In genomic region chr4:173652283-173652931, GRCh38 we compare ENCODE assay signal across 13 cellular contexts.
"Had no signal": no experiment of that assay in that cellular context is flagged by ENCODE, and none has a peak within 500 bp of the region (broad histone marks: within the 10 kb centered on the region; RNA-seq: fewer than 3 reads in every experiment).

No MANE protein-coding gene starts in this region.

- H3K4me3 ChIP-seq: tibial nerve had no signal

- H3K36me3 ChIP-seq: neutrophil, tibial nerve had no signal

- DNase-seq: activated CD4-positive, alpha-beta T cell treated with anti-CD3 and anti-CD28 coated beads for 1 hour; activated CD4-positive, alpha-beta T cell treated with anti-CD3 and anti-CD28 coated beads, Interleukin-2, amount 50 U/mL, for 4 hours; activated naive CD4-positive, alpha-beta T cell treated with Interleukin-2 at 50 U/mL for 16 hours; anterior cingulate cortex; effector memory CD4-positive, alpha-beta T cell; left colon; natural killer cell; posterior cingulate gyrus; T-helper 1 cell had no signal

- H3K27me3 ChIP-seq: neutrophil, tibial nerve had no signal

- H3K27ac ChIP-seq: neutrophil, tibial nerve, VCaP had no signal

- H3K9me3 ChIP-seq: neutrophil, tibial nerve had no signal

- H3K4me1 ChIP-seq: tibial nerve had no signal

- ATAC-seq: activated T-helper 17 cell treated with anti-CD3 and anti-CD28 coated beads, Interleukin-2, amount 50 U/mL, for 72 hours; left colon; natural killer cell had no signal
